Comparison of ENCODE assay signal across 1 cellular context in genomic region chr5:150412319-150413175, GRCh38.
TF ChIP-seq lines count a peak whose summit lies in the region.

Gene CD74 (minus strand): TSS chr5:150412910. CDS start chr5:150412749, 161 bp downstream.

TF ChIP-seq in HepG2, 621 proteins besides CTCF, POLR2A, EP300 and RAD21 (continued from another document and continues in another):
- peak in 1 of 2 experiments; percentile 51; a peak in 2 of 4 replicates for TF ChIP-seq HMGXB4 (CRISPR knock-in tag; IDR thresholded peaks at IDR 0.05; ENCODE audit: borderline replicate concordance in 1 of 2, low read depth in 1 of 2)
- no peak for TF ChIP-seq SAFB2 (CRISPR knock-in tag; IDR thresholded peaks at IDR 0.05; ENCODE audit: borderline replicate concordance, low read depth)
- TF ChIP-seq, protein P1, sequence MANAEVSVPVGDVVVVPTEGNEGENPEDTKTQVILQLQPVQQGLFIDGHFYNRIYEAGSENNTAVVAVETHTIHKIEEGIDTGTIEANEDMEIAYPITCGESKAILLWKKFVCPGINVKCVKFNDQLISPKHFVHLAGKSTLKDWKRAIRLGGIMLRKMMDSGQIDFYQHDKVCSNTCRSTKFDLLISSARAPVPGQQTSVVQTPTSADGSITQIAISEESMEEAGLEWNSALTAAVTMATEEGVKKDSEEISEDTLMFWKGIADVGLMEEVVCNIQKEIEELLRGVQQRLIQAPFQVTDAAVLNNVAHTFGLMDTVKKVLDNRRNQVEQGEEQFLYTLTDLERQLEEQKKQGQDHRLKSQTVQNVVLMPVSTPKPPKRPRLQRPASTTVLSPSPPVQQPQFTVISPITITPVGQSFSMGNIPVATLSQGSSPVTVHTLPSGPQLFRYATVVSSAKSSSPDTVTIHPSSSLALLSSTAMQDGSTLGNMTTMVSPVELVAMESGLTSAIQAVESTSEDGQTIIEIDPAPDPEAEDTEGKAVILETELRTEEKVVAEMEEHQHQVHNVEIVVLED (CRISPR knock-in tag; IDR thresholded peaks at IDR 0.05; ENCODE audit: borderline replicate concordance) = peak; percentile 47
- no peak for TF ChIP-seq ZNF317 (CRISPR knock-in tag; IDR thresholded peaks at IDR 0.05)
- peak; percentile 86 for TF ChIP-seq NFYC (CRISPR knock-in tag; IDR thresholded peaks at IDR 0.05)
- peak; percentile 45; the same call in 1 of the 2 replicates for TF ChIP-seq ZFX (CRISPR knock-in tag; IDR thresholded peaks at IDR 0.05; ENCODE audit: low read depth)
- no peak for TF ChIP-seq PLRG1 (conservative IDR thresholded peaks at IDR 0.05)
- no peak for TF ChIP-seq EED (CRISPR knock-in tag; IDR thresholded peaks at IDR 0.05)
- TF ChIP-seq ZFP36L1 (CRISPR knock-in tag; IDR thresholded peaks at IDR 0.05) = peak; percentile 36; the same call in 1 of the 2 replicates
- TF ChIP-seq, protein P2, sequence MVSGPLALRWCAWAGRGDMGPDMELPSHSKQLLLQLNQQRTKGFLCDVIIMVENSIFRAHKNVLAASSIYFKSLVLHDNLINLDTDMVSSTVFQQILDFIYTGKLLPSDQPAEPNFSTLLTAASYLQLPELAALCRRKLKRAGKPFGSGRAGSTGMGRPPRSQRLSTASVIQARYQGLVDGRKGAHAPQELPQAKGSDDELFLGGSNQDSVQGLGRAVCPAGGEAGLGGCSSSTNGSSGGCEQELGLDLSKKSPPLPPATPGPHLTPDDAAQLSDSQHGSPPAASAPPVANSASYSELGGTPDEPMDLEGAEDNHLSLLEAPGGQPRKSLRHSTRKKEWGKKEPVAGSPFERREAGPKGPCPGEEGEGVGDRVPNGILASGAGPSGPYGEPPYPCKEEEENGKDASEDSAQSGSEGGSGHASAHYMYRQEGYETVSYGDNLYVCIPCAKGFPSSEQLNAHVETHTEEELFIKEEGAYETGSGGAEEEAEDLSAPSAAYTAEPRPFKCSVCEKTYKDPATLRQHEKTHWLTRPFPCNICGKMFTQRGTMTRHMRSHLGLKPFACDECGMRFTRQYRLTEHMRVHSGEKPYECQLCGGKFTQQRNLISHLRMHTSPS (CRISPR knock-in tag; IDR thresholded peaks at IDR 0.05; ENCODE audit: low read depth) = no peak
- TF ChIP-seq SETDB1 (CRISPR knock-in tag; IDR thresholded peaks at IDR 0.05; ENCODE audit: borderline replicate concordance) = no peak
- TF ChIP-seq HOXA7 (CRISPR knock-in tag; IDR thresholded peaks at IDR 0.05) = no peak
- TF ChIP-seq PHF21A (CRISPR knock-in tag; IDR thresholded peaks at IDR 0.05) = peak; percentile 93
- TF ChIP-seq PHF5A (CRISPR knock-in tag; IDR thresholded peaks at IDR 0.05; ENCODE audit: low read depth, unreplicated experiment) = peak; percentile 64
- TF ChIP-seq CHCHD3 (CRISPR knock-in tag; IDR thresholded peaks at IDR 0.05) = no peak
- TF ChIP-seq, protein P3, sequence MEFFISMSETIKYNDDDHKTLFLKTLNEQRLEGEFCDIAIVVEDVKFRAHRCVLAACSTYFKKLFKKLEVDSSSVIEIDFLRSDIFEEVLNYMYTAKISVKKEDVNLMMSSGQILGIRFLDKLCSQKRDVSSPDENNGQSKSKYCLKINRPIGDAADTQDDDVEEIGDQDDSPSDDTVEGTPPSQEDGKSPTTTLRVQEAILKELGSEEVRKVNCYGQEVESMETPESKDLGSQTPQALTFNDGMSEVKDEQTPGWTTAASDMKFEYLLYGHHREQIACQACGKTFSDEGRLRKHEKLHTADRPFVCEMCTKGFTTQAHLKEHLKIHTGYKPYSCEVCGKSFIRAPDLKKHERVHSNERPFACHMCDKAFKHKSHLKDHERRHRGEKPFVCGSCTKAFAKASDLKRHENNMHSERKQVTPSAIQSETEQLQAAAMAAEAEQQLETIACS (CRISPR knock-in tag; IDR thresholded peaks at IDR 0.05) = no peak
- TF ChIP-seq ZNF333 (CRISPR knock-in tag; IDR thresholded peaks at IDR 0.05; ENCODE audit: borderline replicate concordance) = no peak
- TF ChIP-seq DR1 (CRISPR knock-in tag; IDR thresholded peaks at IDR 0.05) = peak; percentile 94
- peak; percentile 77; the same call in 1 of the 2 replicates for TF ChIP-seq GZF1 (CRISPR knock-in tag; IDR thresholded peaks at IDR 0.05)
- TF ChIP-seq HINFP (CRISPR knock-in tag; IDR thresholded peaks at IDR 0.05; ENCODE audit: low read depth) = 0 out of 2 replicates have a peak, but pooled peaks have one; percentile 42
- 0 out of 2 replicates have a peak, but pooled peaks have one; percentile 59 for TF ChIP-seq HNF1B (CRISPR knock-in tag; IDR thresholded peaks at IDR 0.05)
- TF ChIP-seq, protein P4, sequence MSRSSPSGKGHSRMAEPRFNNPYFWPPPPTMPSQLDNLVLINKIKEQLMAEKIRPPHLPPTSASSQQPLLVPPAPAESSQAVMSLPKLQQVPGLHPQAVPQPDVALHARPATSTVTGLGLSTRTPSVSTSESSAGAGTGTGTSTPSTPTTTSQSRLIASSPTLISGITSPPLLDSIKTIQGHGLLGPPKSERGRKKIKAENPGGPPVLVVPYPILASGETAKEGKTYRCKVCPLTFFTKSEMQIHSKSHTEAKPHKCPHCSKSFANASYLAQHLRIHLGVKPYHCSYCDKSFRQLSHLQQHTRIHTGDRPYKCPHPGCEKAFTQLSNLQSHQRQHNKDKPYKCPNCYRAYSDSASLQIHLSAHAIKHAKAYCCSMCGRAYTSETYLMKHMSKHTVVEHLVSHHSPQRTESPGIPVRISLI (CRISPR knock-in tag; IDR thresholded peaks at IDR 0.05; ENCODE audit: borderline replicate concordance) = 0 out of 2 replicates have a peak, but pooled peaks have one; percentile 24
- TF ChIP-seq KDM3A (CRISPR knock-in tag; IDR thresholded peaks at IDR 0.05; ENCODE audit: low read depth) = no peak
- no peak for TF ChIP-seq ZUFSP (CRISPR knock-in tag; IDR thresholded peaks at IDR 0.05; ENCODE audit: borderline replicate concordance)
- peak; percentile 91 for TF ChIP-seq ZEB1 (IDR thresholded peaks at IDR 0.05; ENCODE audit: insufficient replicate concordance, low read depth)
- TF ChIP-seq CBX2 (IDR thresholded peaks at IDR 0.05; ENCODE audit: low read depth, low read length) = no peak
- TF ChIP-seq CBX2 (CRISPR knock-in tag; IDR thresholded peaks at IDR 0.05; ENCODE audit: low read depth) = no peak
- peak; percentile 39; the same call in 1 of the 2 replicates for TF ChIP-seq ELF1 (CRISPR knock-in tag; IDR thresholded peaks at IDR 0.05)
- peak; percentile 36; the same call in 1 of the 2 replicates for TF ChIP-seq FOSL2 (CRISPR knock-in tag; IDR thresholded peaks at IDR 0.05)
- TF ChIP-seq BORCS8-MEF2B (CRISPR knock-in tag; IDR thresholded peaks at IDR 0.05) = no peak
- TF ChIP-seq REPIN1 (CRISPR knock-in tag; IDR thresholded peaks at IDR 0.05; ENCODE audit: borderline replicate concordance, low read depth) = peak; percentile 77; the same call in 1 of the 2 replicates
- TF ChIP-seq MYNN (CRISPR knock-in tag; IDR thresholded peaks at IDR 0.05; ENCODE audit: low read depth) = no peak
- 0 out of 2 replicates have a peak, but pooled peaks have one; percentile 10 for TF ChIP-seq ZNF616 (CRISPR knock-in tag; IDR thresholded peaks at IDR 0.05; ENCODE audit: low read depth)
- no peak for TF ChIP-seq HNF1A (IDR thresholded peaks at IDR 0.05; ENCODE audit: low read depth)
- peak; percentile 50; the same call in 1 of the 2 replicates for TF ChIP-seq HNF1A (CRISPR knock-in tag; IDR thresholded peaks at IDR 0.05; ENCODE audit: borderline replicate concordance)
- peak; percentile 80; the same call in 1 of the 2 replicates for TF ChIP-seq ZNF292 (CRISPR knock-in tag; IDR thresholded peaks at IDR 0.05; ENCODE audit: borderline replicate concordance, low read depth)
- TF ChIP-seq ZNF501 (CRISPR knock-in tag; IDR thresholded peaks at IDR 0.05) = peak; percentile 88
- TF ChIP-seq, protein P5, sequence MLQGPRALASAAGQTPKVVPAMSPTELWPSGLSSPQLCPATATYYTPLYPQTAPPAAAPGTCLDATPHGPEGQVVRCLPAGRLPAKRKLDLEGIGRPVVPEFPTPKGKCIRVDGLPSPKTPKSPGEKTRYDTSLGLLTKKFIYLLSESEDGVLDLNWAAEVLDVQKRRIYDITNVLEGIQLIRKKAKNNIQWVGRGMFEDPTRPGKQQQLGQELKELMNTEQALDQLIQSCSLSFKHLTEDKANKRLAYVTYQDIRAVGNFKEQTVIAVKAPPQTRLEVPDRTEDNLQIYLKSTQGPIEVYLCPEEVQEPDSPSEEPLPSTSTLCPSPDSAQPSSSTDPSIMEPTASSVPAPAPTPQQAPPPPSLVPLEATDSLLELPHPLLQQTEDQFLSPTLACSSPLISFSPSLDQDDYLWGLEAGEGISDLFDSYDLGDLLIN (CRISPR knock-in tag; IDR thresholded peaks at IDR 0.05; ENCODE audit: borderline replicate concordance) = no peak
- TF ChIP-seq MYC (CRISPR knock-in tag; IDR thresholded peaks at IDR 0.05; ENCODE audit: borderline replicate concordance) = peak; percentile 24; the same call in 1 of the 2 replicates
- peak; percentile 27; the same call in 1 of the 2 replicates for TF ChIP-seq ATF3 (CRISPR knock-in tag; IDR thresholded peaks at IDR 0.05)
- no peak for TF ChIP-seq IRX3 (CRISPR knock-in tag; IDR thresholded peaks at IDR 0.05; ENCODE audit: borderline replicate concordance, low read depth)
- no peak for TF ChIP-seq ZNF615 (CRISPR knock-in tag; IDR thresholded peaks at IDR 0.05; ENCODE audit: borderline replicate concordance)
- TF ChIP-seq U2AF1 (optimal IDR thresholded peaks at IDR 0.05; ENCODE audit: low read depth, low read length) = peak; percentile 36
